In genomic region chr13:23966221-23966690, GRCh38 we compare ENCODE assay signal across 8 cellular contexts.
DNase-seq lines count a peak whose midpoint lies in the region; TF ChIP-seq lines count a peak whose summit lies in the region.
"Had no signal": no experiment of that assay in that cellular context is flagged by ENCODE, and none has a peak within 500 bp of the region (broad histone marks: within the 10 kb centered on the region; RNA-seq: fewer than 3 reads in every experiment).

No MANE protein-coding gene starts in this region.

- H3K9me3 ChIP-seq in GM23248 (ENCODE audit: low read depth) (no peaks in the 10 kb centered on the region), Peyer's patch (no peaks in the 10 kb centered on the region), prostate gland (no peaks in the 10 kb centered on the region)

- no peak overlapping the region for H3K4me3 ChIP-seq in GM23248
- H3K4me3 ChIP-seq in Peyer's patch = peak overlapping the region in 2 of 4 donors; percentile 33 to 52
- peak overlapping the region; percentile 7 to 20 for H3K4me3 ChIP-seq in prostate gland

- H3K36me3 ChIP-seq in GM23248 (ENCODE audit: low read depth) = no peaks in the 10 kb centered on the region
- no peaks in the 10 kb centered on the region for H3K36me3 ChIP-seq in Peyer's patch
- no peaks in the 10 kb centered on the region for H3K36me3 ChIP-seq in prostate gland

- H2AFZ ChIP-seq in GM23248 = peak overlapping the region; percentile 47

- no peak overlapping the region for H3K4me2 ChIP-seq in GM23248 (ENCODE audit: unreplicated experiment)

- no peaks in the 10 kb centered on the region for H4K20me1 ChIP-seq in GM23248 (ENCODE audit: insufficient read depth)

- no peaks in the 10 kb centered on the region for H3F3A ChIP-seq in GM23248 (ENCODE audit: insufficient read depth)

- no peak overlapping the region for H3K27ac ChIP-seq in GM23248
- H3K27ac ChIP-seq in Peyer's patch = peak overlapping the region; percentile 43 to 70 (median 67)
- H3K27ac ChIP-seq in prostate gland = peak overlapping the region; percentile 68 to 71

- no peaks in the 10 kb centered on the region for H3K27me3 ChIP-seq in GM23248 (replicated peaks; ENCODE audit: insufficient read depth)
- H3K27me3 ChIP-seq in Peyer's patch = no peaks in the 10 kb centered on the region
- no peaks in the 10 kb centered on the region for H3K27me3 ChIP-seq in prostate gland (replicated peaks; ENCODE audit: insufficient read depth)

- H3K79me2 ChIP-seq in GM23248 (ENCODE audit: insufficient read depth) = no peaks in the 10 kb centered on the region

- in situ Hi-C loops in GM23248 (cut with MboI) = no loop called here

- 58 to 66% methylated on average over 6 of the region's 6 CpGs for WGBS in GM23248 (ENCODE audit: low coverage in 1 of 2, low lambda C conversion rate in 2 of 2, missing lambda C conversion rate in 2 of 2), 2 experiments
- WGBS in prostate gland = 28% methylated on average over 6 of the region's 6 CpGs

- DNase-seq in GM23248 = no peak
- no peak for DNase-seq in Peyer's patch
- DNase-seq in epidermal melanocyte (ENCODE audit: insufficient read length, low spot score) = peak; percentile 30
- DNase-seq in prostate gland (ENCODE audit: low spot score) = no peak
- no peak for DNase-seq in NCI-H2107 (lab: John Stamatoyannopoulos, UW)
- no peak for DNase-seq in AG08396 (ENCODE audit: low spot score)
- no peak for DNase-seq in effector CD4-positive, alpha-beta T cell
- DNase-seq: NCI-H2171 had no signal

- no peak overlapping the region for H3K9ac ChIP-seq in GM23248

- intact Hi-C loops in prostate gland (cut with DNase I) = no loop called here

- TF ChIP-seq CTCF in Peyer's patch (IDR thresholded peaks at IDR 0.05) (no peak), prostate gland (IDR thresholded peaks at IDR 0.05) (no peak)

- H3K9me2 ChIP-seq in GM23248 (ENCODE audit: insufficient read depth) = no peaks in the 10 kb centered on the region

- H3K4me1 ChIP-seq in GM23248 (ENCODE audit: insufficient read depth) (no peaks in the 10 kb centered on the region), Peyer's patch (peaks cover 0 to 6% (median 0%) of the 10 kb centered on the region in 4 donors), prostate gland (replicated peaks) (peaks cover 3% of the 10 kb centered on the region)

- TF ChIP-seq POLR2A in Peyer's patch (IDR thresholded peaks at IDR 0.05) (no peak), prostate gland (IDR thresholded peaks at IDR 0.05) (no peak)
